Comparison of ENCODE assay signal across 28 cellular contexts in the genomic region with DNA sequence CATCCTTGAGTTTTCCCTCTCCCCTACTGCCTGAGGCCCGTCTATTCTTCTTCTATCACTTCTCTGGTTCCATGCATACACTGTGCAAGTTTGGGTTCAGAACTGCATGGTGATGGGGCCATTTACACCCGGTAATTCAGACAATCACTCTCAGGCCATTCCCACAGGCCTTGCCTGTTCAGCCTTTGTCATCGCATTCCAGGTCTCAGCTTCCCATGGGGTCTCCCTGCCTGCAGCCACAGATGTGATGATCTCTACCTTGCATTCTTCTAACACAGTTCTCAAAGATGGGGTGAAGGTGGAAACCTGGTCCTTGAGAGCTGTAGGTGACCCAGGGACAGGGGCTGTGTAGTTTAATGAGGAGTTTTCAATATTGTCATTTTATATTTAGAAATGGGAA.
"Had no signal": no experiment of that assay in that cellular context is flagged by ENCODE, and none has a peak within 500 bp of the region (broad histone marks: within the 10 kb centered on the region; RNA-seq: fewer than 3 reads in every experiment).

No MANE protein-coding gene starts in this region.

- H3K4me1 ChIP-seq: esophagus squamous epithelium, gastrocnemius medialis, prostate gland, right atrium auricular region, suprapubic skin had no signal

- ATAC-seq: gastrocnemius medialis; left lobe of liver; mucosa of descending colon; natural killer cell treated with Interleukin-12 subunit alpha and Interleukin-12 subunit beta and Interleukin-15 and Interleukin-18, amount 100 ng/mL, for 72 hours; sciatic nerve; stimulated activated naive CD8-positive, alpha-beta T cell treated with anti-CD3 and anti-CD28 coated beads, Interleukin-15, amount 100 ng/mL, for 72 hours had no signal

- H3K27ac Mint-ChIP-seq: memory B cell; mesothelial cell of epicardium; naive B cell; natural killer cell treated with Interleukin-12 subunit alpha and Interleukin-12 subunit beta and Interleukin-15 and Interleukin-18, amount 100 ng/mL, for 72 hours; stimulated activated naive CD8-positive, alpha-beta T cell treated with anti-CD3 and anti-CD28 coated beads, Interleukin-15, amount 100 ng/mL, for 72 hours had no signal

- H3K4me1 Mint-ChIP-seq: mesothelial cell of epicardium; stimulated activated naive CD8-positive, alpha-beta T cell treated with anti-CD3 and anti-CD28 coated beads, Interleukin-15, amount 100 ng/mL, for 72 hours had no signal

- H3K9me3 ChIP-seq: esophagus squamous epithelium, gastrocnemius medialis, mucosa of descending colon, prostate gland, right atrium auricular region, suprapubic skin had no signal

- FAIRE-seq: colon, kidney had no signal

- H3K9me3 Mint-ChIP-seq: memory B cell; mesothelial cell of epicardium; naive B cell; natural killer cell treated with Interleukin-12 subunit alpha and Interleukin-12 subunit beta and Interleukin-15 and Interleukin-18, amount 100 ng/mL, for 72 hours; neural crest cell; stimulated activated naive CD8-positive, alpha-beta T cell treated with anti-CD3 and anti-CD28 coated beads, Interleukin-15, amount 100 ng/mL, for 72 hours had no signal

- H3K36me3 ChIP-seq: esophagus squamous epithelium, gastrocnemius medialis, prostate gland, right atrium auricular region, suprapubic skin had no signal

- H3K4me3 Mint-ChIP-seq: memory B cell; mesothelial cell of epicardium; naive B cell; natural killer cell treated with Interleukin-12 subunit alpha and Interleukin-12 subunit beta and Interleukin-15 and Interleukin-18, amount 100 ng/mL, for 72 hours; neural crest cell; stimulated activated naive CD8-positive, alpha-beta T cell treated with anti-CD3 and anti-CD28 coated beads, Interleukin-15, amount 100 ng/mL, for 72 hours had no signal

- H3K4me2 ChIP-seq: smooth muscle cell had no signal

- H3K4me3 ChIP-seq: dorsolateral prefrontal cortex, esophagus squamous epithelium, gastrocnemius medialis, lung, mucosa of descending colon, prostate gland, right atrium auricular region, smooth muscle cell, suprapubic skin had no signal

- H3K27me3 Mint-ChIP-seq: memory B cell had no signal

- DNase-seq: effector CD8-positive, alpha-beta T cell; erythroblast; esophagus squamous epithelium; gastrocnemius medialis; kidney; mucosa of descending colon; naive B cell; nucleus accumbens; stimulated activated CD4-positive, alpha-beta T cell treated with anti-CD3 and anti-CD28 coated beads, Interleukin-12 subunit alpha, Interleukin-12 subunit beta, amount 100 ng/mL, for 4 hours; stimulated activated CD4-positive, alpha-beta T cell treated with anti-CD3 and anti-CD28 coated beads, Interleukin-1b, Interleukin-23, amount 100 ng/mL, for 48 hours; stimulated activated CD4-positive, alpha-beta T cell treated with anti-CD3 and anti-CD28 coated beads, Interleukin-4, amount 100 ng/mL, for 1 hour; stimulated activated CD8-positive, alpha-beta memory T cell treated with anti-CD3 and anti-CD28 coated beads, Interleukin-4, amount 100 ng/mL, for 48 hours; stimulated activated naive CD4-positive, alpha-beta T cell; stimulated activated naive CD8-positive, alpha-beta T cell treated with anti-CD3 and anti-CD28 coated beads, Interleukin-15, amount 100 ng/mL, for 72 hours; trophoblast cell had no signal

- H3K27ac ChIP-seq: esophagus squamous epithelium, gastrocnemius medialis, prostate gland, right atrium auricular region, suprapubic skin had no signal

- H3K27me3 ChIP-seq: gastrocnemius medialis, right atrium auricular region had no signal

- H3K36me3 Mint-ChIP-seq: memory B cell; mesothelial cell of epicardium; naive B cell; natural killer cell treated with Interleukin-12 subunit alpha and Interleukin-12 subunit beta and Interleukin-15 and Interleukin-18, amount 100 ng/mL, for 72 hours had no signal
